In genomic region chr14:24340606-24341005, GRCh38 we compare ENCODE assay signal across 13 cellular contexts. TPM values are rescaled to one million over a fixed set of nuclear protein-coding genes. Genes with fewer than 3 reads are reported as not detected.
DNase-seq lines count a peak whose midpoint lies in the region; ATAC-seq and TF ChIP-seq lines count a peak whose summit lies in the region.
"Had no signal": no experiment of that assay in that cellular context is flagged by ENCODE, and none has a peak within 500 bp of the region (broad histone marks: within the 10 kb centered on the region; RNA-seq: fewer than 3 reads in every experiment).

No MANE protein-coding gene starts in this region.

- H3K27ac ChIP-seq in GM23338 (ENCODE audit: low read depth) = no peak overlapping the region
- H3K27ac ChIP-seq in A673 (ENCODE audit: low read depth, low read length, poor library complexity, severe bottlenecking) = no peak overlapping the region
- H3K27ac ChIP-seq: BLaER1, HL-60 had no signal

- no peaks in the 10 kb centered on the region for H3K9me3 Mint-ChIP-seq in activated naive CD8-positive, alpha-beta T cell treated with anti-CD3 and anti-CD28 coated beads, Interleukin-2, amount 10 ng/mL, durations not matched to agents 7 days and 5 days
- no peaks in the 10 kb centered on the region for H3K9me3 Mint-ChIP-seq in activated naive CD8-positive, alpha-beta T cell treated with anti-CD3 and anti-CD28 coated beads for 36 hours
- no peaks in the 10 kb centered on the region for H3K9me3 Mint-ChIP-seq in GM23338
- H3K9me3 Mint-ChIP-seq in immature natural killer cell = no peaks in the 10 kb centered on the region

- H3K27me3 ChIP-seq in GM23338 (ENCODE audit: insufficient read depth) (peaks cover 99% of the 10 kb centered on the region), A673 (replicated peaks; ENCODE audit: insufficient read depth, low read depth, low read length, poor library complexity) (no peaks in the 10 kb centered on the region)

- POLR2A ChIA-PET in activated naive CD8-positive, alpha-beta T cell treated with anti-CD3 and anti-CD28 coated beads, Interleukin-2, amount 10 ng/mL, durations not matched to agents 7 days and 5 days (lab: Charles Lee) = interaction anchor here (1.6 to 4.2 kb wide), 2 partner anchors 90 to 96 kb away, joined by 8 to 53 read pairs; partner anchors contain the start of genes CBLN3 and KHNYN
- POLR2A ChIA-PET in A673 (lab: Charles Lee; ENCODE audit: low non-redundant PET) = no interaction called here

- BruUV-seq in A673 (replicated peaks; lab: Mats Ljungman, UMichigan) = no TSS peak

- H3K27ac Mint-ChIP-seq in activated naive CD8-positive, alpha-beta T cell treated with anti-CD3 and anti-CD28 coated beads, Interleukin-2, amount 10 ng/mL, durations not matched to agents 7 days and 5 days = no peak overlapping the region
- H3K27ac Mint-ChIP-seq in activated naive CD8-positive, alpha-beta T cell treated with anti-CD3 and anti-CD28 coated beads for 36 hours = no peak overlapping the region
- H3K27ac Mint-ChIP-seq in GM23338 (no peak overlapping the region), immature natural killer cell (no peak overlapping the region)

- peak overlapping the region; percentile 94 for H3K4me3 Mint-ChIP-seq in activated naive CD8-positive, alpha-beta T cell treated with anti-CD3 and anti-CD28 coated beads, Interleukin-2, amount 10 ng/mL, durations not matched to agents 7 days and 5 days
- H3K4me3 Mint-ChIP-seq in activated naive CD8-positive, alpha-beta T cell treated with anti-CD3 and anti-CD28 coated beads for 36 hours = no peak overlapping the region
- H3K4me3 Mint-ChIP-seq in GM23338 (no peak overlapping the region), immature natural killer cell (peak overlapping the region in 3 of 5 donors; percentile 96 to 97 (median 97))

- DNase-seq in activated naive CD8-positive, alpha-beta T cell treated with anti-CD3 and anti-CD28 coated beads, Interleukin-2, amount 10 ng/mL, durations not matched to agents 7 days and 5 days = no peak
- DNase-seq in activated naive CD8-positive, alpha-beta T cell treated with anti-CD3 and anti-CD28 coated beads for 36 hours = no peak
- DNase-seq in GM23338 (ENCODE audit: low spot score) = no peak
- DNase-seq in immature natural killer cell = no peak
- no peak for DNase-seq in A673 (ENCODE audit: low spot score)
- DNase-seq: DMS79 had no signal

- no peaks in the 10 kb centered on the region for H3K9me3 ChIP-seq in A673 (ENCODE audit: low read depth, low read length, poor library complexity, severe bottlenecking)

- no peaks in the 10 kb centered on the region for H3K36me3 ChIP-seq in GM23338 (ENCODE audit: insufficient read depth)
- H3K36me3 ChIP-seq in A673 (ENCODE audit: insufficient read depth, low read length, poor library complexity, severe bottlenecking) = no peaks in the 10 kb centered on the region

- H2AFZ ChIP-seq in GM23338 = no peak overlapping the region

- peaks cover 9% of the 10 kb centered on the region for H3K36me3 Mint-ChIP-seq in activated naive CD8-positive, alpha-beta T cell treated with anti-CD3 and anti-CD28 coated beads, Interleukin-2, amount 10 ng/mL, durations not matched to agents 7 days and 5 days
- peaks cover 4% of the 10 kb centered on the region for H3K36me3 Mint-ChIP-seq in activated naive CD8-positive, alpha-beta T cell treated with anti-CD3 and anti-CD28 coated beads for 36 hours
- no peaks in the 10 kb centered on the region for H3K36me3 Mint-ChIP-seq in GM23338 (ENCODE audit: low read depth)
- peaks cover 11 to 28% (median 15%) of the 10 kb centered on the region in 3 donors for H3K36me3 Mint-ChIP-seq in immature natural killer cell

- peaks cover 17% of the 10 kb centered on the region for H3K27me3 Mint-ChIP-seq in activated naive CD8-positive, alpha-beta T cell treated with anti-CD3 and anti-CD28 coated beads, Interleukin-2, amount 10 ng/mL, durations not matched to agents 7 days and 5 days
- peaks cover 9% of the 10 kb centered on the region for H3K27me3 Mint-ChIP-seq in activated naive CD8-positive, alpha-beta T cell treated with anti-CD3 and anti-CD28 coated beads for 36 hours
- H3K27me3 Mint-ChIP-seq in GM23338 (ENCODE audit: insufficient read depth, low read depth, poor library complexity) (peaks cover 69% of the 10 kb centered on the region), immature natural killer cell (ENCODE audit: low read depth in 3 of 3) (peaks cover 3 to 14% (median 5%) of the 10 kb centered on the region in 3 donors)

- CTCF ChIA-PET in A673 (lab: Charles Lee) = interaction anchor here (1.8 kb wide), 1 partner anchor 91 kb away, joined by 6 read pairs; no protein-coding TSS in a partner anchor

- no peaks in the 10 kb centered on the region for H3K9me2 ChIP-seq in GM23338 (ENCODE audit: insufficient read depth)

- intact Hi-C loops in A673 (cut with micrococcal nuclease; ENCODE audit: unreplicated experiment) = no loop called here

- peaks cover 13% of the 10 kb centered on the region for H3K4me1 Mint-ChIP-seq in activated naive CD8-positive, alpha-beta T cell treated with anti-CD3 and anti-CD28 coated beads, Interleukin-2, amount 10 ng/mL, durations not matched to agents 7 days and 5 days
- H3K4me1 Mint-ChIP-seq in activated naive CD8-positive, alpha-beta T cell treated with anti-CD3 and anti-CD28 coated beads for 36 hours = peaks cover 20% of the 10 kb centered on the region
- H3K4me1 Mint-ChIP-seq in GM23338 (peaks cover 8% of the 10 kb centered on the region; the same call in 2 of the 3 replicates), immature natural killer cell (peaks cover 26 to 32% of the 10 kb centered on the region in 2 donors)

- TF ChIP-seq CTCF in GM23338 (conservative IDR thresholded peaks at IDR 0.05; ENCODE audit: low read depth in 2 of 2) (no peak), A673 (conservative IDR thresholded peaks at IDR 0.05; ENCODE audit: low read depth, low read length) (no peak)

- H4K20me1 ChIP-seq in GM23338 (replicated peaks; ENCODE audit: insufficient read depth) = peaks cover 4% of the 10 kb centered on the region; the same call in 1 of the 2 replicates

- no peak overlapping the region for H3K4me2 ChIP-seq in GM23338

- ATAC-seq in activated naive CD8-positive, alpha-beta T cell treated with anti-CD3 and anti-CD28 coated beads, Interleukin-2, amount 10 ng/mL, durations not matched to agents 7 days and 5 days (ENCODE audit: low read depth) = no peak
- ATAC-seq in GM23338 (no peak), HG03025 (IDR thresholded peaks at IDR 0.05; ENCODE audit: low FRiP score, unreplicated experiment) (no peak), GM21717 (IDR thresholded peaks at IDR 0.05; ENCODE audit: unreplicated experiment) (no peak)
- ATAC-seq: HCT116 had no signal

- H3K4me1 ChIP-seq in GM23338 (ENCODE audit: insufficient read depth) = peaks cover 7% of the 10 kb centered on the region; the same call in 1 of the 2 replicates
- no peaks in the 10 kb centered on the region for H3K4me1 ChIP-seq in A673 (ENCODE audit: insufficient read depth, low read length, poor library complexity, severe bottlenecking)

- no peaks in the 10 kb centered on the region for H3K79me2 ChIP-seq in GM23338 (replicated peaks; ENCODE audit: insufficient read depth)

- H3K4me3 ChIP-seq in GM23338 = no peak overlapping the region
- no peak overlapping the region for H3K4me3 ChIP-seq in A673 (ENCODE audit: low read depth, low read length, poor library complexity, severe bottlenecking)

- no peaks in the 10 kb centered on the region for H3F3A ChIP-seq in GM23338 (replicated peaks; ENCODE audit: low read depth)

RNA-seq across cellular contexts. Expression of gene RIPK3, which starts 0.8 kb away (rescaled TPM):
- 10 to 100 TPM; 41.1 to 43.7 TPM for total RNA-seq in activated naive CD8-positive, alpha-beta T cell treated with anti-CD3 and anti-CD28 coated beads, Interleukin-2, amount 10 ng/mL, durations not matched to agents 7 days and 5 days
- 1 to 10 TPM; 5.4 to 6.3 TPM for total RNA-seq in activated naive CD8-positive, alpha-beta T cell treated with anti-CD3 and anti-CD28 coated beads for 36 hours
- total RNA-seq in GM23338 (2014; rRNA removed; shearing (Covaris generic)) = 0.16 and 1.5 TPM in 2 replicates
- polyA plus RNA-seq in GM23338 (2016; fragmentation: Nextera tagmentation; extraction: Ambion mirVana) (0.31 and 0.32 TPM in 2 replicates), immature natural killer cell (10 to 100 TPM; 13.5 to 21.4 (median 16.0) TPM)
- not detected in 2 replicates for total RNA-seq in A673 (2021)
- total RNA-seq: A172, G401 had no signal

RNA-seq across cellular contexts. Expression of gene ADCY4, which starts 5.7 kb away (rescaled TPM):
- 1 to 10 TPM; 4.4 to 6.3 TPM for total RNA-seq in activated naive CD8-positive, alpha-beta T cell treated with anti-CD3 and anti-CD28 coated beads, Interleukin-2, amount 10 ng/mL, durations not matched to agents 7 days and 5 days
- total RNA-seq in activated naive CD8-positive, alpha-beta T cell treated with anti-CD3 and anti-CD28 coated beads for 36 hours = 1 to 10 TPM in 1 of 2 experiments, under 1 TPM in 1; 0.70 to 1.0 TPM
- total RNA-seq in GM23338 (2014; rRNA removed; shearing (Covaris generic)) = 0.10 and 1.5 TPM in 2 replicates
- 0.40 and 0.68 TPM in 2 replicates for polyA plus RNA-seq in GM23338 (2016; fragmentation: Nextera tagmentation; extraction: Ambion mirVana)
- under 1 TPM in 2 of 3 donors, not detected in 1; 0.31 to 0.52 TPM for polyA plus RNA-seq in immature natural killer cell
- 0.84 and 1.5 TPM in 2 replicates for total RNA-seq in A673 (2021)
- total RNA-seq: A172, G401 had no signal

RNA-seq across cellular contexts. Expression of gene NFATC4, which starts 27.4 kb away (rescaled TPM):
- not detected for total RNA-seq in activated naive CD8-positive, alpha-beta T cell treated with anti-CD3 and anti-CD28 coated beads, Interleukin-2, amount 10 ng/mL, durations not matched to agents 7 days and 5 days
- total RNA-seq in activated naive CD8-positive, alpha-beta T cell treated with anti-CD3 and anti-CD28 coated beads for 36 hours = 1 to 10 TPM in 1 of 2 experiments, under 1 TPM in 1; 0.54 to 1.1 TPM
- 20.7 and 26.6 TPM in 2 replicates for total RNA-seq in GM23338 (2014; rRNA removed; shearing (Covaris generic))
- polyA plus RNA-seq in GM23338 (2016; fragmentation: Nextera tagmentation; extraction: Ambion mirVana) = 16.7 and 20.9 TPM in 2 replicates
- not detected for polyA plus RNA-seq in immature natural killer cell
- total RNA-seq in A673 (2021) = 38.1 and 69.0 TPM in 2 replicates
- total RNA-seq: A172 had no signal

RNA-seq across cellular contexts. Expression of gene LTB4R, which starts 29.3 kb away (rescaled TPM):
- total RNA-seq in activated naive CD8-positive, alpha-beta T cell treated with anti-CD3 and anti-CD28 coated beads, Interleukin-2, amount 10 ng/mL, durations not matched to agents 7 days and 5 days = 10 to 100 TPM; 27.0 to 27.8 TPM
- 10 to 100 TPM in 1 of 2 experiments, 1 to 10 TPM in 1; 9.3 to 10.3 TPM for total RNA-seq in activated naive CD8-positive, alpha-beta T cell treated with anti-CD3 and anti-CD28 coated beads for 36 hours
- total RNA-seq in GM23338 (2014; rRNA removed; shearing (Covaris generic)) = 4.7 and 7.9 TPM in 2 replicates
- polyA plus RNA-seq in GM23338 (2016; fragmentation: Nextera tagmentation; extraction: Ambion mirVana) (2.1 TPM in 2 replicates), immature natural killer cell (10 to 100 TPM; 12.4 to 13.7 (median 12.7) TPM)
- total RNA-seq in A673 (2021) = 6.6 and 8.9 TPM in 2 replicates

RNA-seq across cellular contexts. Expression of gene LTB4R2, which starts 30.7 kb away (rescaled TPM):
- 10 to 100 TPM; 19.4 to 21.2 TPM for total RNA-seq in activated naive CD8-positive, alpha-beta T cell treated with anti-CD3 and anti-CD28 coated beads, Interleukin-2, amount 10 ng/mL, durations not matched to agents 7 days and 5 days
- total RNA-seq in activated naive CD8-positive, alpha-beta T cell treated with anti-CD3 and anti-CD28 coated beads for 36 hours = 10 to 100 TPM; 11.5 TPM
- 6.4 and 12.6 TPM in 2 replicates for total RNA-seq in GM23338 (2014; rRNA removed; shearing (Covaris generic))
- polyA plus RNA-seq in GM23338 (2016; fragmentation: Nextera tagmentation; extraction: Ambion mirVana) (0.40 and 0.47 TPM in 2 replicates), immature natural killer cell (1 to 10 TPM; 2.1 to 4.9 (median 3.9) TPM)
- 7.6 and 9.0 TPM in 2 replicates for total RNA-seq in A673 (2021)

Comparison
In these comparisons a context has a peak if more than half of its experiments do, and no peak if none do; other contexts are left out.
1. H3K4me3 Mint-ChIP-seq: peak in activated naive CD8-positive, alpha-beta T cell treated with anti-CD3 and anti-CD28 coated beads, Interleukin-2, amount 10 ng/mL, durations not matched to agents 7 days and 5 days (single experiment) and immature natural killer cell (3 of 5); none in activated naive CD8-positive, alpha-beta T cell treated with anti-CD3 and anti-CD28 coated beads for 36 hours (single experiment) and GM23338 (single experiment).
2. RNA of gene RIPK3, which starts 0.8 kb away (total RNA-seq): 41.1 to 43.7 TPM in activated naive CD8-positive, alpha-beta T cell treated with anti-CD3 and anti-CD28 coated beads, Interleukin-2, amount 10 ng/mL, durations not matched to agents 7 days and 5 days; 5.4 to 6.3 TPM in activated naive CD8-positive, alpha-beta T cell treated with anti-CD3 and anti-CD28 coated beads for 36 hours, 0.16 to 1.5 TPM in GM23338 and not detected in A673; every median in the first group is over 4 times any median in the second.
3. RNA of gene NFATC4, which starts 27.4 kb away (total RNA-seq): 38.1 to 69.0 TPM in A673 and 20.7 to 26.6 TPM in GM23338; 0.54 to 1.1 TPM in activated naive CD8-positive, alpha-beta T cell treated with anti-CD3 and anti-CD28 coated beads for 36 hours and not detected in activated naive CD8-positive, alpha-beta T cell treated with anti-CD3 and anti-CD28 coated beads, Interleukin-2, amount 10 ng/mL, durations not matched to agents 7 days and 5 days; every median in the first group is over 10 times any median in the second.